In genomic region chr2:54404270-54404669, GRCh38 we compare ENCODE assay signal across 15 cellular contexts. TPM values are rescaled to one million over a fixed set of nuclear protein-coding genes. Genes with fewer than 3 reads are reported as not detected.
DNase-seq lines count a peak whose midpoint lies in the region; ATAC-seq and TF ChIP-seq lines count a peak whose summit lies in the region.
"Had no signal": no experiment of that assay in that cellular context is flagged by ENCODE, and none has a peak within 500 bp of the region (broad histone marks: within the 10 kb centered on the region; RNA-seq: fewer than 3 reads in every experiment).

No MANE protein-coding gene starts in this region.

- H3K27me3 Mint-ChIP-seq in CD8-positive, alpha-beta memory T cell, result peaks cover 3 to 7% of the 10 kb centered on the region in 2 donors

- no peak for TF ChIP-seq POLR2A in upper lobe of left lung (IDR thresholded peaks at IDR 0.05)

- H3K4me2 ChIP-seq in osteoblast (ENCODE audit: insufficient read depth, low read length), result no peak overlapping the region

- no peak for TF ChIP-seq CTCF in heart right ventricle (IDR thresholded peaks at IDR 0.05)
- TF ChIP-seq CTCF in upper lobe of left lung (IDR thresholded peaks at IDR 0.05), result no peak
- TF ChIP-seq CTCF in osteoblast (IDR thresholded peaks at IDR 0.05; ENCODE audit: extremely low read depth, low read depth, low read length), result no peak

- H3K9me3 Mint-ChIP-seq in CD8-positive, alpha-beta memory T cell, result no peaks in the 10 kb centered on the region
- H3K9me3 Mint-ChIP-seq: T-cell had no signal

- no peak overlapping the region for H3K4me3 ChIP-seq in heart right ventricle
- H3K4me3 ChIP-seq in upper lobe of left lung, result no peak overlapping the region
- H3K4me3 ChIP-seq in osteoblast (ENCODE audit: insufficient read depth, low read length), result no peak overlapping the region
- no peak overlapping the region for H3K4me3 ChIP-seq in CD8-positive, alpha-beta memory T cell (ENCODE audit: low read length)
- H3K4me3 ChIP-seq: transverse colon had no signal

- no peaks in the 10 kb centered on the region for H3K79me2 ChIP-seq in osteoblast (ENCODE audit: insufficient read depth, low read length)
- H3K79me2 ChIP-seq: parathyroid adenoma had no signal

- H3K27ac ChIP-seq in heart right ventricle (peak overlapping the region in 6 of 10 donors; percentile 1 to 86 (median 70)), upper lobe of left lung (peak overlapping the region in 2 of 4 donors; percentile 38 to 79), osteoblast (ENCODE audit: low read depth, low read length) (no peak overlapping the region)
- H3K27ac ChIP-seq in CD8-positive, alpha-beta memory T cell (ENCODE audit: low read depth, low read length), result no peak overlapping the region
- H3K27ac ChIP-seq: foreskin keratinocyte, parathyroid adenoma, transverse colon had no signal

- H3K4me1 Mint-ChIP-seq in CD8-positive, alpha-beta memory T cell, result peaks cover 8 to 13% (median 10%) of the 10 kb centered on the region in 3 donors

- H3K36me3 ChIP-seq in heart right ventricle, result no peaks in the 10 kb centered on the region
- no peaks in the 10 kb centered on the region for H3K36me3 ChIP-seq in upper lobe of left lung
- no peaks in the 10 kb centered on the region for H3K36me3 ChIP-seq in osteoblast (ENCODE audit: insufficient read depth, low read length)
- no peaks in the 10 kb centered on the region for H3K36me3 ChIP-seq in CD8-positive, alpha-beta memory T cell (ENCODE audit: insufficient read depth, low read length)
- H3K36me3 ChIP-seq: transverse colon had no signal

- H3K27me3 ChIP-seq in heart right ventricle, result no peaks in the 10 kb centered on the region
- no peaks in the 10 kb centered on the region for H3K27me3 ChIP-seq in upper lobe of left lung
- H3K27me3 ChIP-seq in osteoblast (ENCODE audit: insufficient read depth, low read length), result no peaks in the 10 kb centered on the region
- no peaks in the 10 kb centered on the region for H3K27me3 ChIP-seq in CD8-positive, alpha-beta memory T cell (ENCODE audit: insufficient read depth, low read length, poor library complexity, severe bottlenecking)
- H3K27me3 ChIP-seq: foreskin keratinocyte, transverse colon had no signal

- ATAC-seq in heart right ventricle (peak in 1 of 8 donors; percentile 50), left ventricle myocardium superior (no peak), upper lobe of left lung (ENCODE audit: low FRiP score in 2 of 2) (peak; percentile 45 to 72), SK-N-SH treated with all-trans-retinoic acid at 6 μM for 48 hours (no peak)
- ATAC-seq: activated CD4-positive, alpha-beta T cell treated with anti-CD3 and anti-CD28 coated beads for 36 hours; foreskin keratinocyte; T-cell had no signal

- H3K4me1 ChIP-seq in heart right ventricle, result peaks cover 6 to 75% (median 43%) of the 10 kb centered on the region in 9 donors
- H3K4me1 ChIP-seq in upper lobe of left lung, result peaks cover 14 to 28% (median 18%) of the 10 kb centered on the region in 4 donors
- peaks cover 12% of the 10 kb centered on the region for H3K4me1 ChIP-seq in osteoblast (ENCODE audit: insufficient read depth, low read length)
- no peaks in the 10 kb centered on the region for H3K4me1 ChIP-seq in CD8-positive, alpha-beta memory T cell (ENCODE audit: insufficient read depth, low read length)
- H3K4me1 ChIP-seq: foreskin keratinocyte, parathyroid adenoma, transverse colon had no signal

- intact Hi-C loops in heart right ventricle (cut with DNase I), result no loop called here
- intact Hi-C loops in left ventricle myocardium superior (cut with micrococcal nuclease), result no loop called here

- no peak overlapping the region for H2AFZ ChIP-seq in osteoblast (ENCODE audit: low read length)
- H2AFZ ChIP-seq: parathyroid adenoma had no signal

- no peak overlapping the region for H3K27ac Mint-ChIP-seq in CD8-positive, alpha-beta memory T cell
- H3K27ac Mint-ChIP-seq: activated CD4-positive, alpha-beta T cell treated with anti-CD3 and anti-CD28 coated beads for 36 hours; T-cell had no signal

- H3K4me3 Mint-ChIP-seq in CD8-positive, alpha-beta memory T cell, result no peak overlapping the region
- H3K4me3 Mint-ChIP-seq: activated CD4-positive, alpha-beta T cell treated with anti-CD3 and anti-CD28 coated beads for 36 hours; T-cell had no signal

- no peaks in the 10 kb centered on the region for H3K9me3 ChIP-seq in heart right ventricle
- no peaks in the 10 kb centered on the region for H3K9me3 ChIP-seq in upper lobe of left lung
- H3K9me3 ChIP-seq in osteoblast (ENCODE audit: low read depth, low read length), result no peaks in the 10 kb centered on the region
- H3K9me3 ChIP-seq in CD8-positive, alpha-beta memory T cell (ENCODE audit: low read length), result no peaks in the 10 kb centered on the region
- H3K9me3 ChIP-seq: transverse colon had no signal

- CTCF ChIA-PET in CD8-positive, alpha-beta memory T cell (lab: Charles Lee), result interaction anchor here (1.2 kb wide), 1 partner anchor 141 kb away, joined by 3 read pairs; no protein-coding TSS in a partner anchor

- TF ChIP-seq EP300 in upper lobe of left lung (IDR thresholded peaks at IDR 0.05), result no peak

- H4K20me1 ChIP-seq in osteoblast (ENCODE audit: insufficient read depth, low read length), result no peaks in the 10 kb centered on the region

- no peak for DNase-seq in heart right ventricle
- DNase-seq in left ventricle myocardium superior, result no peak
- peak; percentile 89 for DNase-seq in NOMO-1 treated with DMSO at 0.1 percent for 48 hours (lab: John Stamatoyannopoulos, UW; ENCODE audit: unreplicated experiment)
- peak; percentile 49 for DNase-seq in fibroblast of gingiva (ENCODE audit: low read depth)
- no peak for DNase-seq in upper lobe of left lung
- DNase-seq in osteoblast (ENCODE audit: insufficient read length, low spot score, missing footprints), result no peak
- DNase-seq in CD8-positive, alpha-beta memory T cell, result no peak
- DNase-seq: activated CD4-positive, alpha-beta T cell treated with anti-CD3 and anti-CD28 coated beads for 36 hours; activated T-cell treated with anti-CD3 and anti-CD28 coated beads, Interleukin-2, amount 50 U/mL, for 1 hour; DMS 273 treated with DMSO at 0.1 percent for 48 hours; foreskin keratinocyte; T-cell; transverse colon had no signal

- WGBS in heart right ventricle, 2 donors, result 82 to 84% methylated on average over 4 of the region's 4 CpGs
- WGBS in upper lobe of left lung, 2 donors, result 29 to 41% methylated on average over 4 of the region's 4 CpGs

- POLR2A ChIA-PET in CD8-positive, alpha-beta memory T cell (lab: Charles Lee), result no interaction called here

- no peaks in the 10 kb centered on the region for H3K36me3 Mint-ChIP-seq in CD8-positive, alpha-beta memory T cell
- H3K36me3 Mint-ChIP-seq: T-cell had no signal

TF ChIP-seq in SK-N-SH treated with all-trans-retinoic acid at 6 μM for 48 hours, 23 proteins besides CTCF, POLR2A, EP300 and RAD21:
- TF ChIP-seq ZFP30 (CRISPR knock-in tag; IDR thresholded peaks at IDR 0.05) (no peak), TCF4 (CRISPR knock-in tag; IDR thresholded peaks at IDR 0.05; ENCODE audit: borderline replicate concordance) (no peak), ZNF70 (CRISPR knock-in tag; IDR thresholded peaks at IDR 0.05) (no peak), ZNF565 (CRISPR knock-in tag; conservative IDR thresholded peaks at IDR 0.05; ENCODE audit: low read depth) (no peak), POU6F1 (CRISPR knock-in tag; IDR thresholded peaks at IDR 0.05; ENCODE audit: borderline replicate concordance, low read depth) (no peak), ZNF8 (CRISPR knock-in tag; IDR thresholded peaks at IDR 0.05) (no peak), RARB (CRISPR knock-in tag; IDR thresholded peaks at IDR 0.05) (no peak)
- TF ChIP-seq, protein P1, sequence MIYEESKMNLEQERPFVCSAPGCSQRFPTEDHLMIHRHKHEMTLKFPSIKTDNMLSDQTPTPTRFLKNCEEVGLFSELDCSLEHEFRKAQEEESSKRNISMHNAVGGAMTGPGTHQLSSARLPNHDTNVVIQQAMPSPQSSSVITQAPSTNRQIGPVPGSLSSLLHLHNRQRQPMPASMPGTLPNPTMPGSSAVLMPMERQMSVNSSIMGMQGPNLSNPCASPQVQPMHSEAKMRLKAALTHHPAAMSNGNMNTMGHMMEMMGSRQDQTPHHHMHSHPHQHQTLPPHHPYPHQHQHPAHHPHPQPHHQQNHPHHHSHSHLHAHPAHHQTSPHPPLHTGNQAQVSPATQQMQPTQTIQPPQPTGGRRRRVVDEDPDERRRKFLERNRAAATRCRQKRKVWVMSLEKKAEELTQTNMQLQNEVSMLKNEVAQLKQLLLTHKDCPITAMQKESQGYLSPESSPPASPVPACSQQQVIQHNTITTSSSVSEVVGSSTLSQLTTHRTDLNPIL (CRISPR knock-in tag; IDR thresholded peaks at IDR 0.05; ENCODE audit: low read depth), result no peak

RNA-seq across cellular contexts. Expression of gene SPTBN1, which starts 51.9 kb away (rescaled TPM):
- 100 to 1,000 TPM; 366 to 643 (median 507) TPM for total RNA-seq in heart right ventricle
- polyA plus RNA-seq in heart right ventricle, result 100 to 1,000 TPM in 1 of 2 donors, 10 to 100 TPM in 1; 91.1 to 142 TPM
- 468 TPM for total RNA-seq in left ventricle myocardium superior
- total RNA-seq in upper lobe of left lung, result 100 to 1,000 TPM; 449 to 911 (median 654) TPM
- total RNA-seq in osteoblast, result 249 and 250 TPM in 2 replicates
- total RNA-seq in CD8-positive, alpha-beta memory T cell, result 10 to 100 TPM; 38.4 to 38.5 TPM
- polyA plus RNA-seq in CD8-positive, alpha-beta memory T cell, result 49.2 TPM

Comparison
In these comparisons a context has a peak if more than half of its experiments do, and no peak if none do; other contexts are left out.
1. ATAC-seq: peak in upper lobe of left lung (2 of 2); none in left ventricle myocardium superior (single experiment) and SK-N-SH treated with all-trans-retinoic acid at 6 μM for 48 hours (single experiment).
2. DNase-seq: peak in NOMO-1 treated with DMSO at 0.1 percent for 48 hours (single experiment) and fibroblast of gingiva (single experiment); none in heart right ventricle (0 of 2), left ventricle myocardium superior (single experiment), upper lobe of left lung (0 of 2), osteoblast (single experiment) and CD8-positive, alpha-beta memory T cell (0 of 5).
3. H3K27ac ChIP-seq: peak in heart right ventricle (6 of 10); none in osteoblast (single experiment) and CD8-positive, alpha-beta memory T cell (single experiment).